Comparison of ENCODE assay signal across 21 cellular contexts in the genomic region with DNA sequence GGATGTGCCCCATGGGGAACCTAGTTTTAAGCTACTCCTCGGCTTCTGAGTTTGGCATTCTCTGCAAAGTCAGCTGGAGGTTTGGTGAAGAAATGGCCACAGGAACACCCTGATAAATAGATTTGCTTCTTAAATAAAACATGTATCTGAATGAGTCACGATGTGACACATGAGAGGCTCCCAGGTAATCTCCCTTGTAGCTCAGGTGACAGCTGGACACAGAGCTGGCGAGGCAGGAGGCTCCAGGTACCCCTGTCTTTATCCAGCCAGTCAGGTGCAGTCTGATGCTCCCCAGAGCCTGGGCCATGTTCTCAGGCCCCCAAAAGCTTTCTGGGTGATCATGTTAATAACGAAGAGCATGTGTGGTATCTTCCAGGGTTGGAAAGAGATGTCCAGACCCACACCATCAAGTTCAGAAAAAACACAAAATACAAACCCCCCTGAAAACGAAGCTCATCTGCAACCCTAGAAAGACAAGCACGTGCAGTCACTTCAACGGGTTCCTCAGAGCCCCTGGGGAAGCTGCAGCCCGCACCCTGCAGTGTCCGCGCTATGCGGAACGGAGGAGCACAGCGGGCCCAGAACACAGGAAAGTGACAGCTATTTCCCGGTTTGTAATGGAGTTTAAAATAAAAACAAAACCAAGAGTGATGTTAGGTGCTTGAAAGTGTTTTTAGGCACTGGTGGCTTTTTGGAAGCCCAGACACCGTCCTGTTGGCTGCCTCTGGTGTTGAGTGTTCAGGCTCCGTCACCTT.
DNase-seq lines count a peak whose midpoint lies in the region; FAIRE-seq and TF ChIP-seq lines count a peak whose summit lies in the region.
"Had no signal": no experiment of that assay in that cellular context is flagged by ENCODE, and none has a peak within 500 bp of the region (broad histone marks: within the 10 kb centered on the region; RNA-seq: fewer than 3 reads in every experiment).

No MANE protein-coding gene starts in this region.

- H3K9me1 ChIP-seq in keratinocyte (ENCODE audit: control insufficient read depth, extremely low read depth, insufficient read depth, low read length) = peaks cover 3% of the 10 kb centered on the region

- H3K27me3 Mint-ChIP-seq in progenitor cell of endocrine pancreas = no peaks in the 10 kb centered on the region
- H3K27me3 Mint-ChIP-seq: activated naive CD8-positive, alpha-beta T cell treated with anti-CD3 and anti-CD28 coated beads, Interleukin-2, amount 50 U/mL, for 24 hours; CD4-positive, CD25-positive, alpha-beta regulatory T cell had no signal

- dilution Hi-C loops in keratinocyte (cut with MboI; ENCODE audit: extremely low pct_ligation_motif_present, low sequenced_read_pairs) = no loop called here

- H3K4me2 ChIP-seq in BLaER1 (no peak overlapping the region), keratinocyte (ENCODE audit: control insufficient read depth, extremely low read depth, insufficient read depth, low read depth, low read length) (no peak overlapping the region)

- H3K36me3 ChIP-seq in BLaER1 = peaks cover 98% of the 10 kb centered on the region
- H3K36me3 ChIP-seq in keratinocyte (ENCODE audit: control insufficient read depth in 2 of 2, extremely low read depth in 1 of 2, insufficient read depth in 2 of 2, low read length in 2 of 2) = peaks cover 14 to 19% of the 10 kb centered on the region in 2 experiments
- peaks cover 9% of the 10 kb centered on the region for H3K36me3 ChIP-seq in H7 (replicated peaks; ENCODE audit: control insufficient read depth, insufficient read depth, low read length)
- H3K36me3 ChIP-seq: Peyer's patch had no signal

- H3K4me1 Mint-ChIP-seq in progenitor cell of endocrine pancreas (ENCODE audit: low read depth) = peaks cover 34% of the 10 kb centered on the region
- H3K4me1 Mint-ChIP-seq: activated naive CD8-positive, alpha-beta T cell treated with anti-CD3 and anti-CD28 coated beads, Interleukin-2, amount 50 U/mL, for 24 hours; CD4-positive, CD25-positive, alpha-beta regulatory T cell had no signal

- no peak for TF ChIP-seq CTCF in keratinocyte (optimal IDR thresholded peaks at IDR 0.05 in 1 of 3, IDR thresholded peaks at IDR 0.05 in 1 of 3, conservative IDR thresholded peaks at IDR 0.05 in 1 of 3; ENCODE audit: extremely low read depth in 1 of 3, insufficient read depth in 2 of 3, low read length in 3 of 3)
- no peak for TF ChIP-seq CTCF in progenitor cell of endocrine pancreas (IDR thresholded peaks at IDR 0.05; ENCODE audit: unreplicated experiment)

- H3K36me3 Mint-ChIP-seq in progenitor cell of endocrine pancreas (ENCODE audit: insufficient read depth) = peaks cover 21% of the 10 kb centered on the region
- H3K36me3 Mint-ChIP-seq: CD4-positive, CD25-positive, alpha-beta regulatory T cell; T-cell had no signal

- H3K9ac ChIP-seq in BLaER1 (no peak overlapping the region; the same call in 1 of the 2 replicates), keratinocyte (ENCODE audit: control insufficient read depth, extremely low read depth, insufficient read depth, low read length) (no peak overlapping the region)

- H3K79me2 ChIP-seq in keratinocyte (ENCODE audit: control insufficient read depth, insufficient read depth, low read length) = peaks cover 77% of the 10 kb centered on the region

- H3K9me3 Mint-ChIP-seq in progenitor cell of endocrine pancreas (ENCODE audit: low read depth) = no peaks in the 10 kb centered on the region
- H3K9me3 Mint-ChIP-seq: activated CD4-positive, alpha-beta memory T cell treated with anti-CD3 and anti-CD28 coated beads, Interleukin-2, amount 10 ng/mL, durations not matched to agents 7 days and 5 days; activated naive CD8-positive, alpha-beta T cell treated with anti-CD3 and anti-CD28 coated beads, Interleukin-2, amount 50 U/mL, for 24 hours; T-cell had no signal

- no peak overlapping the region for H3K4me3 Mint-ChIP-seq in progenitor cell of endocrine pancreas (ENCODE audit: low read depth)
- H3K4me3 Mint-ChIP-seq: activated CD4-positive, alpha-beta memory T cell treated with anti-CD3 and anti-CD28 coated beads, Interleukin-2, amount 10 ng/mL, durations not matched to agents 7 days and 5 days; activated naive CD8-positive, alpha-beta T cell treated with anti-CD3 and anti-CD28 coated beads, Interleukin-2, amount 50 U/mL, for 24 hours; CD4-positive, CD25-positive, alpha-beta regulatory T cell; T-cell had no signal

- no peak overlapping the region for H2AFZ ChIP-seq in keratinocyte (ENCODE audit: control insufficient read depth, low read length)

- no peak overlapping the region for H3K4me3 ChIP-seq in BLaER1
- no peak overlapping the region for H3K4me3 ChIP-seq in keratinocyte (ENCODE audit: control insufficient read depth in 2 of 3, extremely low read depth in 1 of 3, insufficient read depth in 2 of 3, low read depth in 1 of 3, low read length in 3 of 3)
- no peak overlapping the region for H3K4me3 ChIP-seq in H7 (ENCODE audit: insufficient read depth, low read depth, low read length)
- H3K4me3 ChIP-seq: pancreas, Peyer's patch, upper lobe of left lung had no signal

- H3K9me3 ChIP-seq in BLaER1 = no peaks in the 10 kb centered on the region
- H3K9me3 ChIP-seq in keratinocyte (ENCODE audit: control insufficient read depth, low read depth, low read length) = no peaks in the 10 kb centered on the region
- H3K9me3 ChIP-seq: pancreas, Peyer's patch, upper lobe of left lung had no signal

- H3K27ac ChIP-seq in BLaER1 (peak overlapping the region; percentile 35; the same call in 1 of the 2 replicates), angular gyrus (ENCODE audit: low read depth, low read length) (peak overlapping the region; percentile 9), keratinocyte (ENCODE audit: control insufficient read depth, insufficient read depth, low read length) (no peak overlapping the region)
- H3K27ac ChIP-seq: pancreas had no signal

- H3K27me3 ChIP-seq in BLaER1 = no peaks in the 10 kb centered on the region
- H3K27me3 ChIP-seq in keratinocyte (ENCODE audit: control insufficient read depth, extremely low read depth, insufficient read depth, low read length) = no peaks in the 10 kb centered on the region
- H3K27me3 ChIP-seq in H7 (ENCODE audit: control insufficient read depth, insufficient read depth, low read length) = no peaks in the 10 kb centered on the region
- H3K27me3 ChIP-seq: pancreas, Peyer's patch, upper lobe of left lung had no signal

- H4K20me1 ChIP-seq in BLaER1 = peaks cover 100% of the 10 kb centered on the region
- peaks cover 19% of the 10 kb centered on the region for H4K20me1 ChIP-seq in keratinocyte (ENCODE audit: control insufficient read depth, extremely low read depth, insufficient read depth, low read length)

- FAIRE-seq in keratinocyte (lab: Jason Lieb, UNC) (peak; percentile 26), RCC 7860 (lab: Jason Lieb, UNC) (no peak)
- FAIRE-seq: endothelial cell of umbilical vein, pancreas had no signal

- no peak for DNase-seq in keratinocyte (ENCODE audit: low read depth, low spot score)
- DNase-seq in progenitor cell of endocrine pancreas (ENCODE audit: low spot score, unreplicated experiment) = no peak
- DNase-seq in NCI-H748 treated with DMSO at 0.1 percent for 48 hours (lab: John Stamatoyannopoulos, UW) = no peak
- no peak for DNase-seq in H7
- no peak for DNase-seq in RCC 7860 (ENCODE audit: low spot score)
- DNase-seq in NCI-H2081 treated with DMSO at 0.1 percent for 48 hours (lab: John Stamatoyannopoulos, UW) = no peak
- DNase-seq: activated CD4-positive, alpha-beta memory T cell treated with anti-CD3 and anti-CD28 coated beads, Interleukin-2, amount 10 ng/mL, durations not matched to agents 7 days and 5 days; activated naive CD8-positive, alpha-beta T cell treated with anti-CD3 and anti-CD28 coated beads, Interleukin-2, amount 50 U/mL, for 24 hours; CD4-positive, CD25-positive, alpha-beta regulatory T cell; DMS79 treated with DMSO at 0.1 percent for 48 hours; glutamatergic neuron; IMR-90; NCI-H2107; NCI-H774; Peyer's patch; T-cell; upper lobe of left lung had no signal

- peaks cover 19% of the 10 kb centered on the region for H3K4me1 ChIP-seq in BLaER1
- H3K4me1 ChIP-seq in keratinocyte (ENCODE audit: control insufficient read depth, extremely low read depth, insufficient read depth, low read length) = peaks cover 31% of the 10 kb centered on the region

- H3K27ac Mint-ChIP-seq in progenitor cell of endocrine pancreas = peak overlapping the region; percentile 59
- H3K27ac Mint-ChIP-seq: activated CD4-positive, alpha-beta memory T cell treated with anti-CD3 and anti-CD28 coated beads, Interleukin-2, amount 10 ng/mL, durations not matched to agents 7 days and 5 days; activated naive CD8-positive, alpha-beta T cell treated with anti-CD3 and anti-CD28 coated beads, Interleukin-2, amount 50 U/mL, for 24 hours; CD4-positive, CD25-positive, alpha-beta regulatory T cell; T-cell had no signal
